Comparison of ENCODE assay signal across 23 cellular contexts in the genomic region with DNA sequence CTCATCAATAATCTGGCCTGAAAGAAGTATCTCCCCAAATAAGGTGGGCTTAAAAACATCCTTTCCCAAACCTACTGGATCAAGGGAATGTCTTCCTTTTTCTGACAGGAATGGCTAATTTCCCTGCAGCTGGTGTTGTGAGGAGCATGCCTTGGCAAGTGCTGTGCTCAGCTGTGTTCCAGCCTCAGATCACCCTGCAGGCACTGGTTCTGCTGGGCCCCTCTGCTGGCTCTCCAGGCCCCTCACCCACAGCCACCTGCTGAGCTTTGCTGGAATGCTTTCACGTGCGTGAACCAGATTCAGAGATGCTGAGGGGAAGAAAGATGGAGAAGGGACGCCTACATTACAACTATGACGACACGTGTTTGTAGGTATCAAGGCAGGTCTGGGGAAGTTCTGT.
"Had no signal": no experiment of that assay in that cellular context is flagged by ENCODE, and none has a peak within 500 bp of the region (broad histone marks: within the 10 kb centered on the region; RNA-seq: fewer than 3 reads in every experiment).

No MANE protein-coding gene starts in this region.

- H3K4me2 ChIP-seq: SK-N-SH had no signal

- H3K4me1 Mint-ChIP-seq: naive B cell had no signal

- H3K27me3 Mint-ChIP-seq: activated naive CD8-positive, alpha-beta T cell; stimulated activated naive CD8-positive, alpha-beta T cell treated with anti-CD3 and anti-CD28 coated beads, Interleukin-15, Interleukin-2, amounts not matched to agents 100 ng/mL and 50 ng/mL, for 24 hours; T-helper 17 cell had no signal

- H3K27ac ChIP-seq: adrenal gland, body of pancreas, colonic mucosa, thyroid gland, upper lobe of right lung, WERI-Rb-1 had no signal

- H3K4me3 ChIP-seq: adrenal gland, body of pancreas, colonic mucosa, lung, thyroid gland, upper lobe of right lung had no signal

- H3K27ac Mint-ChIP-seq: activated naive CD8-positive, alpha-beta T cell; activated T-cell treated with anti-CD3 and anti-CD28 coated beads, Interleukin-2, amount 50 U/mL, for 72 hours; naive B cell; stimulated activated naive CD8-positive, alpha-beta T cell treated with anti-CD3 and anti-CD28 coated beads, Interleukin-15, Interleukin-2, amounts not matched to agents 100 ng/mL and 50 ng/mL, for 24 hours had no signal

- DNase-seq: activated CD4-positive, CD25-positive, alpha-beta regulatory T cell treated with anti-CD3 and anti-CD28 coated beads, Interleukin-2, amount 50 U/mL, for 72 hours; activated naive CD4-positive, alpha-beta T cell; activated T-cell treated with anti-CD3 and anti-CD28 coated beads for 4 hours; activated T-cell treated with anti-CD3 and anti-CD28 coated beads, Interleukin-2, amount 50 U/mL, for 72 hours; adrenal gland; aorta; body of pancreas; cerebellar nuclear complex; colonic mucosa; effector CD8-positive, alpha-beta T cell; naive B cell; SK-N-SH; stimulated activated CD4-positive, alpha-beta T cell treated with anti-CD3 and anti-CD28 coated beads, Interleukin-2, amount 100 ng/mL, for 48 hours; T-helper 17 cell; T1000; thyroid gland; upper lobe of right lung; WERI-Rb-1 had no signal

- ATAC-seq: activated T-cell treated with anti-CD3 and anti-CD28 coated beads, Interleukin-2, amount 50 U/mL, for 72 hours; body of pancreas; left lobe of liver; T-helper 17 cell; upper lobe of right lung had no signal

- H3K27me3 ChIP-seq: adrenal gland, body of pancreas, colonic mucosa, heart right ventricle, thyroid gland, upper lobe of right lung had no signal

- H3K36me3 ChIP-seq: adrenal gland, colonic mucosa, thyroid gland, upper lobe of right lung, WERI-Rb-1 had no signal

- H3K4me3 Mint-ChIP-seq: activated naive CD8-positive, alpha-beta T cell; activated T-cell treated with anti-CD3 and anti-CD28 coated beads, Interleukin-2, amount 50 U/mL, for 72 hours; naive B cell; stimulated activated naive CD8-positive, alpha-beta T cell treated with anti-CD3 and anti-CD28 coated beads, Interleukin-15, Interleukin-2, amounts not matched to agents 100 ng/mL and 50 ng/mL, for 24 hours; T-helper 17 cell had no signal

- H3K4me1 ChIP-seq: adrenal gland, colonic mucosa, thyroid gland, upper lobe of right lung had no signal

- H3K9me3 ChIP-seq: adrenal gland, body of pancreas, colonic mucosa, SK-N-SH, thyroid gland, upper lobe of right lung had no signal

- H3K36me3 Mint-ChIP-seq: naive B cell had no signal

- H3K9me3 Mint-ChIP-seq: stimulated activated naive CD8-positive, alpha-beta T cell treated with anti-CD3 and anti-CD28 coated beads, Interleukin-15, Interleukin-2, amounts not matched to agents 100 ng/mL and 50 ng/mL, for 24 hours had no signal

- H3K9ac ChIP-seq: SK-N-SH had no signal
